ENCODE assay signal across 12 cellular contexts in the genomic region with DNA sequence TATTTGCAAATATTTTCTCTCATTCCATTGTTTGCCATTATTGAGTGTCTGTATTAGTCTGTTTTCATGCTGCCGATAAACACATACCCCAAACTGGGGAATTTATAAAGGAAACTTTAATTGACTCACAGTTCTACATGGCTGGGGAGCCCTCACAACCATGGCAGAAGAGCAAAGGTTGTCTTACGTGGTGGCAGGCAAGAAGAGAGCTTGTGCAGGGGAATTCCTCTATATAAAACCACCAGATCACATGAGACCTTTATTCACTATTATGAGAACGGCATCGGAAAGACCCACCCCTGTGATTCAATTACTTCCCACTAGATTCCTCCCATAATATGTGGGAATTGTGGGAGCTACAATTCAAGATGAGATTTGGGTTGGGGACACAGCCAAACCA. TPM values are rescaled to one million over a fixed set of nuclear protein-coding genes. Genes with fewer than 3 reads are reported as not detected.
"Had no signal": no experiment of that assay in that cellular context is flagged by ENCODE, and none has a peak within 500 bp of the region (broad histone marks: within the 10 kb centered on the region; RNA-seq: fewer than 3 reads in every experiment).

No MANE protein-coding gene starts in this region.

- ATAC-seq: HCT116, HepG2 had no signal

- H3K27ac ChIP-seq: GM23248, HL-60, KMS-11 had no signal

- H3K4me2 ChIP-seq: KMS-11 had no signal

- H3K9me3 ChIP-seq: HAP-1 had no signal

- H3K36me3 ChIP-seq: HAP-1 had no signal

- H2AFZ ChIP-seq: GM23248 had no signal

- DNase-seq: GM23248, GOT3, H7, HFFc6, KBM-7 had no signal

- H3K9ac ChIP-seq: GM23248, KMS-11 had no signal

- H3K4me3 ChIP-seq: GM23248, HAP-1 had no signal

- H3K4me1 ChIP-seq: HAP-1 had no signal

RNA-seq across cellular contexts. Expression of gene RASSF10, which starts 10.2 kb away (rescaled TPM):
- total RNA-seq: GM23248, H4, HepG2, HFFc6 had no signal
- polyA plus RNA-seq: GM23248, HepG2, IgD-negative memory B cell had no signal
